In the genomic region with DNA sequence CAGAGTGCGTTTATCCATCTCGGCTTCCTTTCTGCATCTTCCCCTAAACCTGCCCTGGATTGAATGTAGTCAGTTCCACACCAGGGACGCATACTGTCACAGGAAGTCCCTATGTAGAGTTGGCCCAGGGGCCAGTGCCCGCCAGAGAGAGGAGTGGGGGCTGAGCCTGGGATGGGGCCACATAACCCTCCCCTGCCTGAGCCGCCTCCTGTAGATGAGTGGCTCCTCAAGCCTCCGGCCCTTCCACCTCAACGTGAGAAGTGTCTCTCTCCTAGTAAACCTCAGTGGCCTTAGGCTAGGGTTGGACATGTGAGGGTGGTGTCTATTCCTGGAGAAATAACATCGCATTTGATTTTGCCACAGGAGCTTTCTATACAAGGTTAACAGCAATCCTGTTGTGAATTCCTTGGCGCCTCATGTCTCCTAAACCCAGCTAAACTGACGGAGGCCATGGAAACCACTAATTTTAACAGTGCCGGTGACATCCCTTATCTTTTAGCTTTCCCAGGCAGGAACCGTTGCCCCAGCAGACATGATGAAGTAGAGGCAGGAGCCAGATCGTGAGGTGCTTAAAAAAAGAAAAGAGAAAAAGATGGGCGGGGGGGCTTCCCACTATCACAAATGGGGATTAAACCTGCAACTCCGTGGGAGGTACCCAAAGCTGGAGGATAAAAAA, we compare ENCODE assay signal across 26 cellular contexts.
A peak's percentile ranks its signal among the peaks of the same experiment; 100 is the strongest.
DNase-seq lines count a peak whose midpoint lies in the region; ATAC-seq and TF ChIP-seq lines count a peak whose summit lies in the region.
"Had no signal": no experiment of that assay in that cellular context is flagged by ENCODE, and none has a peak within 500 bp of the region (broad histone marks: within the 10 kb centered on the region; RNA-seq: fewer than 3 reads in every experiment).

No MANE protein-coding gene starts in this region.

- 61% methylated on average over 12 of the region's 15 CpGs for WGBS in SK-N-SH (ENCODE audit: low lambda C conversion rate)
- WGBS in H9 (ENCODE audit: extremely low coverage, insufficient read length, low lambda C conversion rate) = no CpG with 5 or more reads among the region's 15 CpGs
- 40% methylated on average over 15 of the region's 15 CpGs for WGBS in right cardiac atrium

- ATAC-seq in SK-N-SH treated with all-trans-retinoic acid at 6 μM for 48 hours = no peak
- ATAC-seq in right cardiac atrium = peak; percentile 72 to 81
- peak; percentile 24 for ATAC-seq in upper lobe of right lung
- no peak for ATAC-seq in HG03469 (IDR thresholded peaks at IDR 0.05; ENCODE audit: unreplicated experiment)
- ATAC-seq in lower lobe of right lung = no peak
- ATAC-seq: CD8-positive, alpha-beta T cell; GM12878 had no signal

- no peaks in the 10 kb centered on the region for H3K9me2 ChIP-seq in SK-N-SH

- H2AK5ac ChIP-seq in H9 (ENCODE audit: insufficient read length, low read length) = no peak overlapping the region

- no peak overlapping the region for H4K91ac ChIP-seq in H9 (ENCODE audit: insufficient read length, low read depth, low read length)

- no peak overlapping the region for H3K23ac ChIP-seq in H9 (ENCODE audit: insufficient read length, low read depth, low read length)

- no peaks in the 10 kb centered on the region for H3K79me1 ChIP-seq in H9 (ENCODE audit: insufficient read depth, low read depth, low read length, poor library complexity, severe bottlenecking)

- peak overlapping the region in 1 of 2 experiments; percentile 72; a peak in 2 of 4 replicates for H3K27ac ChIP-seq in SK-N-SH (ENCODE audit: low read depth in 2 of 2, low read length in 1 of 2)
- H3K27ac ChIP-seq in H9 (ENCODE audit: insufficient read length, low read depth, low read length) = no peak overlapping the region
- H3K27ac ChIP-seq in right cardiac atrium (ENCODE audit: low read length) = peak overlapping the region; percentile 71
- H3K27ac ChIP-seq in upper lobe of right lung = no peak overlapping the region
- no peak overlapping the region for H3K27ac ChIP-seq in lower lobe of right lung
- H3K27ac ChIP-seq: 22Rv1, KMS-11, RWPE1, SJSA1 had no signal

- no peak overlapping the region for H2BK20ac ChIP-seq in H9 (ENCODE audit: low read depth, low read length, poor library complexity, severe bottlenecking)

- POLR2A ChIA-PET in SK-N-SH (lab: Yijun Ruan, JAX) = no interaction called here

- H3K4ac ChIP-seq in H9 (ENCODE audit: low read depth, low read length) = no peak overlapping the region

- no peak overlapping the region for H3K14ac ChIP-seq in H9 (ENCODE audit: insufficient read depth, low read length)

- no peak overlapping the region for H3T11ph ChIP-seq in H9 (ENCODE audit: low read length)

- H3K9ac ChIP-seq in SK-N-SH (no peak overlapping the region), H9 (ENCODE audit: extremely low read depth, insufficient read length, low read length) (no peak overlapping the region)
- H3K9ac ChIP-seq: KMS-11 had no signal

- no peak for TF ChIP-seq RAD21 in SK-N-SH (IDR thresholded peaks at IDR 0.05; ENCODE audit: low read length)

- H3K4me1 Mint-ChIP-seq in H9 (peaks cover 0 to 12% of the 10 kb centered on the region in 2 experiments; a peak in 3 of 4 replicates), type B pancreatic cell (ENCODE audit: unreplicated experiment) (peaks cover 9% of the 10 kb centered on the region)

- H3K79me2 ChIP-seq in SK-N-SH (ENCODE audit: insufficient read depth) (no peaks in the 10 kb centered on the region), H9 (ENCODE audit: insufficient read depth, low read length) (no peaks in the 10 kb centered on the region)

- no peak overlapping the region for H2BK120ac ChIP-seq in H9 (ENCODE audit: low read depth, low read length, poor library complexity, severe bottlenecking)

- CTCF ChIA-PET in SK-N-SH (lab: Yijun Ruan, JAX) = interaction anchor here (0.7 to 4.2 kb wide), 3 partner anchors 34 to 300 kb away, joined by 3 to 35 read pairs (median 11); no protein-coding TSS in a partner anchor

- no peaks in the 10 kb centered on the region for H3K9me3 ChIP-seq in SK-N-SH
- H3K9me3 ChIP-seq in H9 (ENCODE audit: control insufficient read depth, low read depth, low read length) = no peaks in the 10 kb centered on the region
- no peaks in the 10 kb centered on the region for H3K9me3 ChIP-seq in right cardiac atrium (ENCODE audit: control insufficient read depth, low read length)
- no peaks in the 10 kb centered on the region for H3K9me3 ChIP-seq in upper lobe of right lung
- H3K9me3 ChIP-seq in lower lobe of right lung = no peaks in the 10 kb centered on the region
- H3K9me3 ChIP-seq: SJSA1 had no signal

- no peak overlapping the region for H2AFZ ChIP-seq in SK-N-SH (ENCODE audit: low read depth)
- no peak overlapping the region for H2AFZ ChIP-seq in H9 (ENCODE audit: low read length)

- H3K36me3 ChIP-seq in SK-N-SH (replicated peaks in 1 of 2; ENCODE audit: control insufficient read depth in 1 of 2, insufficient read depth in 2 of 2, low read length in 1 of 2) (no peaks in the 10 kb centered on the region), upper lobe of right lung (no peaks in the 10 kb centered on the region), lower lobe of right lung (no peaks in the 10 kb centered on the region)
- H3K36me3 ChIP-seq: SJSA1 had no signal

- H3K4me3 Mint-ChIP-seq in H9 (no peak overlapping the region), type B pancreatic cell (no peak overlapping the region)
- H3K4me3 Mint-ChIP-seq: CD8-positive, alpha-beta T cell had no signal

- no peak for TF ChIP-seq EP300 in SK-N-SH (IDR thresholded peaks at IDR 0.05; ENCODE audit: borderline replicate concordance in 1 of 2, low read depth in 1 of 2, low read length in 1 of 2)

- no peak overlapping the region for H2BK5ac ChIP-seq in H9 (ENCODE audit: insufficient read length, low read length)

- H3K9me3 Mint-ChIP-seq in H9 (no peaks in the 10 kb centered on the region), type B pancreatic cell (no peaks in the 10 kb centered on the region)
- H3K9me3 Mint-ChIP-seq: CD8-positive, alpha-beta T cell had no signal

- no peak overlapping the region for H3K4me3 ChIP-seq in SK-N-SH (ENCODE audit: low read depth in 2 of 2, low read length in 1 of 2)
- no peak overlapping the region for H3K4me3 ChIP-seq in right cardiac atrium (ENCODE audit: low read length)
- H3K4me3 ChIP-seq in upper lobe of right lung = no peak overlapping the region
- H3K4me3 ChIP-seq in lower lobe of right lung = no peak overlapping the region
- H3K4me3 ChIP-seq: GM12878, SJSA1 had no signal

- TF ChIP-seq CTCF in SK-N-SH (IDR thresholded peaks at IDR 0.05) (no peak), H9 (conservative IDR thresholded peaks at IDR 0.05) (no peak), upper lobe of right lung (IDR thresholded peaks at IDR 0.05) (no peak), type B pancreatic cell (conservative IDR thresholded peaks at IDR 0.05) (no peak), lower lobe of right lung (IDR thresholded peaks at IDR 0.05) (no peak)

- H4K8ac ChIP-seq in H9 (replicated peaks; ENCODE audit: insufficient read length, low read depth, low read length) = no peak overlapping the region

- H4K5ac ChIP-seq in H9 (ENCODE audit: insufficient read length, low read depth, low read length) = no peak overlapping the region

- H3K4me2 ChIP-seq in SK-N-SH (no peak overlapping the region), H9 (ENCODE audit: insufficient read depth, insufficient read length, low read length) (no peak overlapping the region)
- H3K4me2 ChIP-seq: KMS-11 had no signal

- no peak overlapping the region for H3K56ac ChIP-seq in H9 (ENCODE audit: insufficient read length, low read depth, low read length)

- H4K20me1 ChIP-seq in SK-N-SH (ENCODE audit: insufficient read depth) (no peaks in the 10 kb centered on the region), H9 (ENCODE audit: control insufficient read depth, insufficient read depth, insufficient read length) (no peaks in the 10 kb centered on the region)

- H2BK12ac ChIP-seq in H9 (ENCODE audit: insufficient read length, low read depth, low read length) = no peak overlapping the region

- DNase-seq in SK-N-SH (peak; percentile 31), H9 (no peak), right cardiac atrium (peak; percentile 25 to 70 (median 66)), upper lobe of right lung (no peak), type B pancreatic cell (ENCODE audit: extremely low spot score, unreplicated experiment) (no peak), lower lobe of right lung (no peak)
- DNase-seq: ACHN; CD8-positive, alpha-beta T cell; DND-41; GOT3; IMR-90; MV-4-11; NCI-H1105 treated with DMSO at 0.1 percent for 48 hours; NCI-H2081; NCI-H2171; NCI-H345; NCI-H524; NCI-H774; NK-92 treated with Interleukin-12 subunit alpha and Interleukin-12 subunit beta, amount 100 ng/mL, for 24 hours had no signal

- H3K27ac Mint-ChIP-seq in H9 = no peak overlapping the region; a peak in 1 of 7 replicates
- H3K27ac Mint-ChIP-seq in type B pancreatic cell = no peak overlapping the region
- H3K27ac Mint-ChIP-seq: CD8-positive, alpha-beta T cell had no signal

- peak overlapping the region; percentile 67 for H3K18ac ChIP-seq in H9 (ENCODE audit: insufficient read length, low read depth, low read length)

- no peaks in the 10 kb centered on the region for H3K23me2 ChIP-seq in H9 (ENCODE audit: insufficient read length, low read depth, low read length, poor library complexity, severe bottlenecking)

- intact Hi-C loops in right cardiac atrium (cut with DNase I) = loop anchor here in 1 of 4 donors (2.0 kb wide), 1 partner anchor 34 kb away; no protein-coding TSS in a partner anchor
- intact Hi-C loops in upper lobe of right lung (cut with DNase I) = no loop called here
- intact Hi-C loops in lower lobe of right lung (cut with DNase I) = no loop called here

- H3K27me3 ChIP-seq in SK-N-SH (ENCODE audit: insufficient read depth) = no peaks in the 10 kb centered on the region; the same call in 1 of the 2 replicates
- H3K27me3 ChIP-seq in H9 (ENCODE audit: insufficient read depth, low read length) = no peaks in the 10 kb centered on the region
- H3K27me3 ChIP-seq in right cardiac atrium (ENCODE audit: control insufficient read depth, insufficient read depth) = no peaks in the 10 kb centered on the region
- H3K27me3 ChIP-seq in upper lobe of right lung = no peaks in the 10 kb centered on the region
- no peaks in the 10 kb centered on the region for H3K27me3 ChIP-seq in lower lobe of right lung (ENCODE audit: low read depth)

- H3F3A ChIP-seq in SK-N-SH (replicated peaks; ENCODE audit: insufficient read depth) = no peaks in the 10 kb centered on the region

- no peak overlapping the region for H2BK15ac ChIP-seq in H9 (ENCODE audit: low read depth, low read length)

- H3K27me3 Mint-ChIP-seq in H9 (ENCODE audit: low read depth) (peaks cover 1% of the 10 kb centered on the region), type B pancreatic cell (no peaks in the 10 kb centered on the region)

- H3K4me1 ChIP-seq in SK-N-SH (ENCODE audit: control insufficient read depth in 1 of 2, insufficient read depth in 2 of 2, low read depth in 1 of 2, low read length in 1 of 2) (peaks cover 0 to 55% of the 10 kb centered on the region in 2 experiments; a peak in 2 of 4 replicates), H9 (ENCODE audit: insufficient read depth, low read length) (no peaks in the 10 kb centered on the region), right cardiac atrium (ENCODE audit: control insufficient read depth, insufficient read depth, low read length) (peaks cover 3% of the 10 kb centered on the region), upper lobe of right lung (no peaks in the 10 kb centered on the region), lower lobe of right lung (peaks cover 12% of the 10 kb centered on the region)
- H3K4me1 ChIP-seq: SJSA1 had no signal

- H3K36me3 Mint-ChIP-seq in H9 (ENCODE audit: insufficient read depth in 1 of 3, low read depth in 3 of 3) (no peaks in the 10 kb centered on the region), type B pancreatic cell (no peaks in the 10 kb centered on the region)
- H3K36me3 Mint-ChIP-seq: CD8-positive, alpha-beta T cell had no signal

Comparison
In these comparisons a context has a peak if more than half of its experiments do, and no peak if none do; other contexts are left out.
1. DNase-seq: peak in SK-N-SH (single experiment) and right cardiac atrium (3 of 3); none in H9 (single experiment), upper lobe of right lung (single experiment), type B pancreatic cell (single experiment) and lower lobe of right lung (single experiment).
2. ATAC-seq: peak in right cardiac atrium (2 of 2) and upper lobe of right lung (single experiment); none in SK-N-SH treated with all-trans-retinoic acid at 6 μM for 48 hours (single experiment), HG03469 (single experiment) and lower lobe of right lung (0 of 2).